Comparison of ENCODE assay signal across 15 cellular contexts in the genomic region with DNA sequence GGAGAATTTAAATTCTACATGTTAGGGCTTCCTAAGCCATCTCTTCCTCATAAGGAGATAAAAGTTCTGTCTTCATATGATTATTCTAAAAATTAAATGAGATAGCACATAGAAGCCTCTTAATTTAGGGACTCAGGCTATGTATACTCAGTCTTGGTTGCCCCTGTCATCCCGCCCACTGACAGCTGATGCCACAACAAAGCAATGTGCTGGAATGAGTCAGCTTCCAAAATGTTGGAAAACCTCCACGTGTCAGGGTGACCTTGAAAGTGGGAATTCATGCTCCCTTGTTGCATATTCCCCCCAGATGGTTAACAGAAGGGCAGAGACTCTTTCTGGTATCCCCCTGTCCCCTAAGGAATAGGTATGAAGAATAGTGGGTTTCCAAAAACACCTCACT.
DNase-seq lines count a peak whose midpoint lies in the region; ATAC-seq, FAIRE-seq and TF ChIP-seq lines count a peak whose summit lies in the region.
"Had no signal": no experiment of that assay in that cellular context is flagged by ENCODE, and none has a peak within 500 bp of the region (broad histone marks: within the 10 kb centered on the region; RNA-seq: fewer than 3 reads in every experiment).

No MANE protein-coding gene starts in this region.

- H3K9me3 ChIP-seq in astrocyte (ENCODE audit: insufficient read depth, low read depth, low read length) = no peaks in the 10 kb centered on the region

- H3K9ac ChIP-seq in astrocyte (ENCODE audit: low read length) = peak overlapping the region; percentile 41

- no peaks in the 10 kb centered on the region for H3K27me3 ChIP-seq in astrocyte (ENCODE audit: insufficient read depth, low read length)
- H3K27me3 ChIP-seq in foreskin keratinocyte = no peaks in the 10 kb centered on the region
- H3K27me3 ChIP-seq: gastrocnemius medialis had no signal

- peak overlapping the region; percentile 85 for H3K27ac Mint-ChIP-seq in astrocyte (ENCODE audit: unreplicated experiment)
- H3K27ac Mint-ChIP-seq: progenitor cell of endocrine pancreas had no signal

- DNase-seq in AG08396 (ENCODE audit: low spot score) = peak; percentile 23
- peak; percentile 49 for DNase-seq in HS-5 (ENCODE audit: low read depth)
- DNase-seq in astrocyte (ENCODE audit: low read depth) = peak; percentile 88
- peak in 1 of 2 donors; percentile 52 for DNase-seq in foreskin keratinocyte
- DNase-seq in Right ventricle myocardium inferior (ENCODE audit: missing footprints) = no peak
- no peak for DNase-seq in T-helper 1 cell
- DNase-seq: cortex of kidney, DND-41, gastrocnemius medialis, NCI-H2171 treated with DMSO at 0.1 percent for 48 hours had no signal

- no peak for TF ChIP-seq CTCF in astrocyte (IDR thresholded peaks at IDR 0.05; ENCODE audit: insufficient read depth, low read depth, low read length)
- TF ChIP-seq CTCF in foreskin keratinocyte (conservative IDR thresholded peaks at IDR 0.05) = no peak

- peaks cover 19% of the 10 kb centered on the region for H3K4me1 ChIP-seq in astrocyte (ENCODE audit: insufficient read depth, low read length)
- H3K4me1 ChIP-seq in foreskin keratinocyte = peaks cover 29% of the 10 kb centered on the region
- H3K4me1 ChIP-seq: gastrocnemius medialis had no signal

- H3K27ac ChIP-seq in astrocyte (ENCODE audit: low read depth, low read length) (peak overlapping the region; percentile 81), foreskin keratinocyte (peak overlapping the region; percentile 60)
- H3K27ac ChIP-seq: gastrocnemius medialis, HL-60 had no signal

- intact Hi-C loops in Right ventricle myocardium inferior (cut with DNase I) = no loop called here

- H3K36me3 ChIP-seq in astrocyte (ENCODE audit: insufficient read depth, low read length) = no peaks in the 10 kb centered on the region
- H3K36me3 ChIP-seq: gastrocnemius medialis had no signal

- peaks cover 28% of the 10 kb centered on the region for H3K4me1 Mint-ChIP-seq in astrocyte (ENCODE audit: low read depth, unreplicated experiment)

- H3K27me3 Mint-ChIP-seq in astrocyte (ENCODE audit: low read depth, unreplicated experiment) = no peaks in the 10 kb centered on the region
- H3K27me3 Mint-ChIP-seq: progenitor cell of endocrine pancreas had no signal

- H3K4me3 ChIP-seq in astrocyte (ENCODE audit: insufficient read depth, low read depth, low read length) = no peak overlapping the region
- H3K4me3 ChIP-seq: gastrocnemius medialis had no signal

- H3K4me3 Mint-ChIP-seq in astrocyte (ENCODE audit: unreplicated experiment) = no peak overlapping the region

- no peaks in the 10 kb centered on the region for H4K20me1 ChIP-seq in astrocyte (ENCODE audit: insufficient read depth, low read length)

- no peaks in the 10 kb centered on the region for H3K79me2 ChIP-seq in astrocyte (ENCODE audit: insufficient read depth, low read length)

- FAIRE-seq in astrocyte (lab: Jason Lieb, UNC) = no peak

- ATAC-seq in foreskin keratinocyte = peak; percentile 48
- no peak for ATAC-seq in HG03521 (IDR thresholded peaks at IDR 0.05; ENCODE audit: unreplicated experiment)
- no peak for ATAC-seq in Right ventricle myocardium inferior
- ATAC-seq in GM18511 (IDR thresholded peaks at IDR 0.05; ENCODE audit: unreplicated experiment) = no peak
- ATAC-seq: activated CD4-positive, CD25-positive, alpha-beta regulatory T cell treated with anti-CD3 and anti-CD28 coated beads, Interleukin-2, amount 50 U/mL, for 24 hours; gastrocnemius medialis had no signal

- H3K4me2 ChIP-seq in astrocyte (ENCODE audit: low read length) = peak overlapping the region; percentile 62

- H3K36me3 Mint-ChIP-seq in astrocyte (ENCODE audit: low read depth, unreplicated experiment) = no peaks in the 10 kb centered on the region

- no peak overlapping the region for H2AFZ ChIP-seq in astrocyte (ENCODE audit: low read depth, low read length)

- H3K9me3 Mint-ChIP-seq in astrocyte (ENCODE audit: unreplicated experiment) = peaks cover 12% of the 10 kb centered on the region

Comparison
In these comparisons a context has a peak if more than half of its experiments do, and no peak if none do; other contexts are left out.
1. DNase-seq: peak in AG08396 (single experiment), HS-5 (single experiment) and astrocyte (single experiment); none in Right ventricle myocardium inferior (single experiment) and T-helper 1 cell (0 of 5).